Comparison of ENCODE assay signal across 7 cellular contexts in the genomic region with DNA sequence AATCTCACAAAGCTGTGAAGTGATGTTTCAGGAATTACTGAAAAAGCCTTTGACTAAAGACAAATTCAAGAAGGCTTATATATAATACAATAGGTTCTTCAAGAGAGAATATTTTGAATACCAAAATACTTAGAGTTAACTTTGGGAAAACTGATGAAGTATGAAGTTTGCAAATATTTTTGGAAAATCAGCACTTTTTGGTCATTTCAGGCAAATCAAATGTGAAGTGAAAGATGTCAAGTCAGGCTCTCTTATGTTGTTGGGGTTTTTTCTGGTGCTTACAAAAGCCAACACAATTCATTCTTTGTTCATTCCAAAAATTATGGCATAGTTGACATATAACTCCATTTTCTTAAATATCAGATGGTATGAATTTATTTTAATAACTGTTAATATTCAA.
"Had no signal": no experiment of that assay in that cellular context is flagged by ENCODE, and none has a peak within 500 bp of the region (broad histone marks: within the 10 kb centered on the region; RNA-seq: fewer than 3 reads in every experiment).

No MANE protein-coding gene starts in this region.

- DNase-seq: H9, HCEC 1CT, KG1 had no signal

- FAIRE-seq: H1, H54 had no signal

- ATAC-seq: GM23338 had no signal

- H2AFZ ChIP-seq: GM23338 had no signal

- H3K4me3 ChIP-seq: GM23338 had no signal

- H3K27ac ChIP-seq: HL-60 had no signal

- H3K4me2 ChIP-seq: GM23338 had no signal
